Comparison of ENCODE assay signal across 8 cellular contexts in genomic region chr1:244322791-244323521, GRCh38.
A peak's percentile ranks its signal among the peaks of the same experiment; 100 is the strongest.
DNase-seq lines count a peak whose midpoint lies in the region; ATAC-seq, FAIRE-seq and TF ChIP-seq lines count a peak whose summit lies in the region.

No MANE protein-coding gene starts in this region.

- RAD21 ChIA-PET in GM12878 (lab: Charles Lee; ENCODE audit: unreplicated experiment), result interaction anchor here (1.0 kb wide), 1 partner anchor 133 kb away, joined by 3 read pairs; no protein-coding TSS in a partner anchor

- peak overlapping the region; percentile 23; the same call in 1 of the 2 replicates for H3K4me2 ChIP-seq in GM12878 (ENCODE audit: control insufficient read depth, insufficient read depth)

- H3K27me3 ChIP-seq in GM12878 (replicated peaks in 1 of 2; ENCODE audit: control insufficient read depth in 2 of 2, insufficient read depth in 2 of 2, low read length in 1 of 2), result no peaks in the 10 kb centered on the region
- H3K27me3 ChIP-seq in iPS-20b (ENCODE audit: insufficient read depth, low read length), result no peaks in the 10 kb centered on the region

- ATAC-seq in GM12878, result no peak
- peak; percentile 25 for ATAC-seq in stimulated activated naive CD8-positive, alpha-beta T cell treated with anti-CD3 and anti-CD28 coated beads, Interleukin-15, Interleukin-2, amounts not matched to agents 100 U/mL and 50 U/mL, for 24 hours
- ATAC-seq in HG02571 (IDR thresholded peaks at IDR 0.05; ENCODE audit: unreplicated experiment), result no peak
- ATAC-seq in GM19395 (IDR thresholded peaks at IDR 0.05; ENCODE audit: unreplicated experiment), result no peak
- ATAC-seq in GM18867 (IDR thresholded peaks at IDR 0.05; ENCODE audit: unreplicated experiment), result no peak

- H3K9me3 ChIP-seq in GM12878 (replicated peaks; ENCODE audit: control insufficient read depth, insufficient read depth, low read length), result no peaks in the 10 kb centered on the region; the same call in 2 of the 3 replicates
- H3K9me3 ChIP-seq in iPS-20b (ENCODE audit: insufficient read depth, low read depth, low read length), result no peaks in the 10 kb centered on the region; the same call in 1 of the 2 replicates

- 28% methylated on average over 6 of the region's 6 CpGs for WGBS in GM12878 (ENCODE audit: insufficient coverage, insufficient replicate concordance, low lambda C conversion rate, missing lambda C conversion rate)

- TF ChIP-seq RAD21 in GM12878 (IDR thresholded peaks at IDR 0.05; ENCODE audit: insufficient read depth, low read depth, low read length), result no peak

- TF ChIP-seq POLR2A in GM12878 (IDR thresholded peaks at IDR 0.05; ENCODE audit: low read depth, low read length), result no peak

- H2AFZ ChIP-seq in GM12878 (ENCODE audit: control insufficient read depth, low read depth, low read length), result no peak overlapping the region; the same call in 1 of the 2 replicates

- in situ Hi-C loops in GM12878 (cut with MboI), result no loop called here

- H4K20me1 ChIP-seq in GM12878 (ENCODE audit: control insufficient read depth, insufficient read depth), result no peaks in the 10 kb centered on the region

- TF ChIP-seq CTCF in GM12878 (IDR thresholded peaks at IDR 0.05 in 2 of 3, conservative IDR thresholded peaks at IDR 0.05 in 1 of 3; ENCODE audit: control insufficient read depth in 2 of 3, extremely low read depth in 1 of 3, insufficient read depth in 1 of 3, low read depth in 3 of 3, low read length in 3 of 3), result no peak

- CTCF ChIA-PET in GM12878 (lab: Yijun Ruan, JAX), result no interaction called here

- FAIRE-seq in GM12878 (lab: Jason Lieb, UNC), result no peak

- H3K9ac ChIP-seq in GM12878 (ENCODE audit: control insufficient read depth, insufficient read depth, low read length), result no peak overlapping the region
- no peak overlapping the region for H3K9ac ChIP-seq in iPS-20b (ENCODE audit: low read depth, low read length)

- H3K4me1 ChIP-seq in GM12878 (ENCODE audit: control insufficient read depth, insufficient read depth, low read length) (peaks cover 26% of the 10 kb centered on the region), iPS-20b (ENCODE audit: insufficient read depth, low read length) (peaks cover 8% of the 10 kb centered on the region)

- intact Hi-C loops in GM12878 (cut with micrococcal nuclease; ENCODE audit: unreplicated experiment), result loop anchor here (10.0 kb wide), 1 partner anchor 512 kb away; the partner anchor contains the start of gene COX20

- POLR2A ChIA-PET in GM12878 (lab: Charles Lee), result interaction anchor here (2.4 kb wide), 1 partner anchor 10 kb away, joined by 8 read pairs; no protein-coding TSS in a partner anchor

- H3K27ac ChIP-seq in GM12878 (ENCODE audit: control insufficient read depth, insufficient read depth) (peak overlapping the region; percentile 35; the same call in 1 of the 2 replicates), iPS-20b (ENCODE audit: low read length) (peak overlapping the region; percentile 30)

- BruUV-seq in GM12878 (replicated peaks; lab: Mats Ljungman, UMichigan), result no TSS peak

- SMC1A ChIA-PET in GM12878 (lab: Charles Lee; ENCODE audit: uncharacterized antibody, unreplicated experiment), result interaction anchor here (1.3 kb wide), 1 partner anchor 128 kb away, joined by 5 read pairs; no protein-coding TSS in a partner anchor

- no peaks in the 10 kb centered on the region for H3K36me3 ChIP-seq in GM12878 (ENCODE audit: control insufficient read depth in 2 of 2, insufficient read depth in 2 of 2, low read length in 1 of 2)
- H3K36me3 ChIP-seq in iPS-20b (ENCODE audit: insufficient read depth, low read depth, low read length), result no peaks in the 10 kb centered on the region

- DNase-seq in ELR (ENCODE audit: low read depth) (peak; percentile 100), NCI-H460 (ENCODE audit: extremely low read depth, low read depth) (peak; percentile 79), GM12878 (ENCODE audit: low read depth, low spot score) (no peak)
- DNase-seq in stimulated activated naive CD8-positive, alpha-beta T cell treated with anti-CD3 and anti-CD28 coated beads, Interleukin-15, Interleukin-2, amounts not matched to agents 100 U/mL and 50 U/mL, for 24 hours, result peak; percentile 36

- no peak for TF ChIP-seq EP300 in GM12878 (IDR thresholded peaks at IDR 0.05; ENCODE audit: borderline replicate concordance in 1 of 2, control insufficient read depth in 1 of 2, low read depth in 2 of 2, low read length in 2 of 2)

- peaks cover 10% of the 10 kb centered on the region for H3K79me2 ChIP-seq in GM12878 (ENCODE audit: control insufficient read depth, insufficient read depth, low read length)

- H3K4me3 ChIP-seq in GM12878 (peak overlapping the region; percentile 39; the same call in 1 of the 2 replicates), iPS-20b (ENCODE audit: low read length) (no peak overlapping the region)

TF ChIP-seq in GM12878, 131 proteins besides CTCF, POLR2A, EP300 and RAD21:
- TF ChIP-seq ZNF384 (IDR thresholded peaks at IDR 0.05; ENCODE audit: borderline replicate concordance, low read depth, low read length) (no peak), TARDBP (IDR thresholded peaks at IDR 0.05; ENCODE audit: borderline replicate concordance) (no peak), FOS (IDR thresholded peaks at IDR 0.05; ENCODE audit: borderline replicate concordance, extremely low read depth, insufficient read length) (no peak), KAT2A (conservative IDR thresholded peaks at IDR 0.05; ENCODE audit: control insufficient read depth, low read depth, low read length) (no peak), RAD51 (IDR thresholded peaks at IDR 0.05) (no peak), ZNF592 (IDR thresholded peaks at IDR 0.05) (no peak), PBX3 (IDR thresholded peaks at IDR 0.05; ENCODE audit: insufficient replicate concordance, low read depth, low read length) (no peak), BCL11A (IDR thresholded peaks at IDR 0.05; ENCODE audit: low read depth, low read length) (no peak), BRCA1 (IDR thresholded peaks at IDR 0.05; ENCODE audit: low read depth, low read length) (no peak), LARP7 (IDR thresholded peaks at IDR 0.05) (no peak), SMC3 (IDR thresholded peaks at IDR 0.05; ENCODE audit: borderline replicate concordance, low read length) (no peak)
